In the genomic region with DNA sequence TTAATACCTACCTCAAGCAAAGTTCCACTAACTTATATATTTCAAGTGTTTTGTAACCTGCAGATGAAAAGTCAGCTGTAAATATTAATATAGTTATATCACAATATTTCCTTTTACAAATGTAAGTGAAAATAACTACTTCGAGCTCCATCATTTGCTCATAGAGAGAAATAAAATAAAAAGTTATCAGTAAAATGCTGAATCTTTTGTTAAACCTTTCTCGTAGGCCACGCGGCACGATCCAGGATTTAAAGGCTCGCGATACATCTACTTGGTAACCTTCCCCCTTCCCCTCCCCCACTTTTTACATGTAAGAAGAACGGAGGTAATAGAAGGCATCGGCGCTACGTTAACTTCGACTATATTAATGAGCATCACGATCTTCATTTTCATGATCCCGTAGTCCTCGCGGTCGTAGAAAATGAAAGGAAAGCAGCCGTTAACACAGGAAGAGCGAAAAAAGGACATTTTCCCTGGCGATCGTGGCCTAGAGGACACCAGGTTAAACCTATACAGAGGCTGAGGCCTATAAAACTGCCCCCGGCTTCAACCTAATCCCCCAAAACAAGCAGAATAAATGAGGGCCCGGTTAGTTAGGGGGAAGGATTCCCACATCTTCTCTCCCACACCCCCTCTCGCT, we compare ENCODE assay signal across 8 cellular contexts. TPM values are rescaled to one million over a fixed set of nuclear protein-coding genes. Genes with fewer than 3 reads are reported as not detected.
DNase-seq lines count a peak whose midpoint lies in the region; ATAC-seq and TF ChIP-seq lines count a peak whose summit lies in the region.

No MANE protein-coding gene starts in this region.

- no peak overlapping the region for H2BK120ac ChIP-seq in H9 (ENCODE audit: low read depth, low read length, poor library complexity, severe bottlenecking)

- H3K9ac ChIP-seq in H9 (ENCODE audit: extremely low read depth, insufficient read length, low read length) = peak overlapping the region; percentile 100
- peak overlapping the region; percentile 100 for H3K9ac ChIP-seq in OCI-LY3 (ENCODE audit: low read length)

- no peak overlapping the region for H2BK12ac ChIP-seq in H9 (ENCODE audit: insufficient read length, low read depth, low read length)

- H4K8ac ChIP-seq in H9 (replicated peaks; ENCODE audit: insufficient read length, low read depth, low read length) = no peak overlapping the region

- WGBS in H9 (ENCODE audit: extremely low coverage, insufficient read length, low lambda C conversion rate) = no CpG with 5 or more reads among the region's 24 CpGs
- WGBS in body of pancreas, 2 donors = 0 to 1% methylated on average over 23 to 24 of the region's 24 CpGs

- peaks cover 50 to 56% (median 55%) of the 10 kb centered on the region in 3 experiments for H3K36me3 Mint-ChIP-seq in H9 (ENCODE audit: insufficient read depth in 1 of 3, low read depth in 3 of 3)

- H3K27me3 ChIP-seq in BE2C = no peaks in the 10 kb centered on the region
- no peaks in the 10 kb centered on the region for H3K27me3 ChIP-seq in H9 (ENCODE audit: insufficient read depth, low read length)
- no peaks in the 10 kb centered on the region for H3K27me3 ChIP-seq in OCI-LY3 (ENCODE audit: low read depth, low read length)
- H3K27me3 ChIP-seq in body of pancreas = no peaks in the 10 kb centered on the region
- no peaks in the 10 kb centered on the region for H3K27me3 ChIP-seq in kidney epithelial cell (ENCODE audit: control insufficient read depth, insufficient read depth, low read length)

- peak overlapping the region; percentile 97 for H2BK5ac ChIP-seq in H9 (ENCODE audit: insufficient read length, low read length)

- H3K4me3 ChIP-seq in BE2C (ENCODE audit: low read depth, low read length) = peak overlapping the region; percentile 98
- H3K4me3 ChIP-seq in OCI-LY3 (ENCODE audit: low read length) = peak overlapping the region; percentile 96
- H3K4me3 ChIP-seq in body of pancreas = peak overlapping the region; percentile 87 to 92
- peak overlapping the region; percentile 100 for H3K4me3 ChIP-seq in kidney epithelial cell (ENCODE audit: low read depth, low read length)

- H3K18ac ChIP-seq in H9 (ENCODE audit: insufficient read length, low read depth, low read length) = peak overlapping the region; percentile 97

- H3K4me2 ChIP-seq in H9 (ENCODE audit: insufficient read depth, insufficient read length, low read length) = peak overlapping the region; percentile 87
- H3K4me2 ChIP-seq in OCI-LY3 (ENCODE audit: low read length) = peak overlapping the region; percentile 95

- H3K4me1 ChIP-seq in BE2C (peaks cover 3% of the 10 kb centered on the region; the same call in 1 of the 2 replicates), H9 (ENCODE audit: insufficient read depth, low read length) (no peaks in the 10 kb centered on the region), OCI-LY3 (ENCODE audit: low read length) (peaks cover 43% of the 10 kb centered on the region), body of pancreas (peaks cover 39% of the 10 kb centered on the region)

- H3K36me3 ChIP-seq in BE2C (peaks cover 52% of the 10 kb centered on the region), OCI-LY3 (replicated peaks; ENCODE audit: low read depth, low read length) (peaks cover 44% of the 10 kb centered on the region), body of pancreas (replicated peaks in 1 of 2; ENCODE audit: insufficient read depth in 1 of 2, low read depth in 2 of 2) (no peaks in the 10 kb centered on the region), kidney epithelial cell (ENCODE audit: control insufficient read depth, insufficient read depth, low read length) (no peaks in the 10 kb centered on the region)

- TF ChIP-seq CTCF in BE2C (IDR thresholded peaks at IDR 0.05; ENCODE audit: low read depth, low read length) (no peak), H9 (conservative IDR thresholded peaks at IDR 0.05) (no peak), OCI-LY3 (IDR thresholded peaks at IDR 0.05; ENCODE audit: low read depth, low read length) (no peak), body of pancreas (IDR thresholded peaks at IDR 0.05) (no peak), kidney epithelial cell (IDR thresholded peaks at IDR 0.05; ENCODE audit: insufficient read depth, low read length, poor library complexity, severe bottlenecking) (no peak)

- H4K20me1 ChIP-seq in H9 (ENCODE audit: control insufficient read depth, insufficient read depth, insufficient read length) = no peaks in the 10 kb centered on the region
- peaks cover 50% of the 10 kb centered on the region for H4K20me1 ChIP-seq in OCI-LY3 (ENCODE audit: insufficient read depth, low read length)

- peak overlapping the region; percentile 98 for H4K91ac ChIP-seq in H9 (ENCODE audit: insufficient read length, low read depth, low read length)

- peaks cover 3% of the 10 kb centered on the region in 2 experiments; a peak in 4 of 5 replicates for H3K9me3 Mint-ChIP-seq in H9
- no peaks in the 10 kb centered on the region for H3K9me3 Mint-ChIP-seq in stimulated activated naive CD8-positive, alpha-beta T cell treated with anti-CD3 and anti-CD28 coated beads, Interleukin-15, amount 100 ng/mL, for 72 hours

- peaks cover 27 to 39% of the 10 kb centered on the region in 2 experiments for H3K4me1 Mint-ChIP-seq in H9
- H3K4me1 Mint-ChIP-seq in stimulated activated naive CD8-positive, alpha-beta T cell treated with anti-CD3 and anti-CD28 coated beads, Interleukin-15, amount 100 ng/mL, for 72 hours = peaks cover 54% of the 10 kb centered on the region

- peak overlapping the region; percentile 75 for H2AK5ac ChIP-seq in H9 (ENCODE audit: insufficient read length, low read length)

- H3K23me2 ChIP-seq in H9 (ENCODE audit: insufficient read length, low read depth, low read length, poor library complexity, severe bottlenecking) = peaks cover 6% of the 10 kb centered on the region

- peak overlapping the region; percentile 86 for H3T11ph ChIP-seq in H9 (ENCODE audit: low read length)

- H3K9me3 ChIP-seq in BE2C (no peaks in the 10 kb centered on the region), H9 (ENCODE audit: control insufficient read depth, low read depth, low read length) (no peaks in the 10 kb centered on the region), OCI-LY3 (ENCODE audit: insufficient read depth, low read length) (no peaks in the 10 kb centered on the region), body of pancreas (no peaks in the 10 kb centered on the region)

- ATAC-seq in body of pancreas (peak; percentile 0), HG03280 (IDR thresholded peaks at IDR 0.05; ENCODE audit: unreplicated experiment) (no peak)
- ATAC-seq in stimulated activated naive CD8-positive, alpha-beta T cell treated with anti-CD3 and anti-CD28 coated beads, Interleukin-15, amount 100 ng/mL, for 72 hours = no peak

- H3K79me2 ChIP-seq in H9 (ENCODE audit: insufficient read depth, low read length) (peaks cover 52% of the 10 kb centered on the region), OCI-LY3 (ENCODE audit: low read length) (peaks cover 56% of the 10 kb centered on the region)

- peak overlapping the region; percentile 92; the same call in 1 of the 2 replicates for H3K4ac ChIP-seq in H9 (ENCODE audit: low read depth, low read length)

- peak; percentile 53 for DNase-seq in BE2C
- no peak for DNase-seq in H9
- peak; percentile 27 to 64 (median 44) for DNase-seq in body of pancreas
- peak; percentile 28 for DNase-seq in kidney epithelial cell (ENCODE audit: low read depth)
- peak in 1 of 2 donors; percentile 35 for DNase-seq in stimulated activated naive CD8-positive, alpha-beta T cell treated with anti-CD3 and anti-CD28 coated beads, Interleukin-15, amount 100 ng/mL, for 72 hours
- no peak for DNase-seq in GM19240 (ENCODE audit: insufficient read length, low spot score)

- H3K56ac ChIP-seq in H9 (ENCODE audit: insufficient read length, low read depth, low read length) = peak overlapping the region; percentile 100

- H2BK20ac ChIP-seq in H9 (ENCODE audit: low read depth, low read length, poor library complexity, severe bottlenecking) = no peak overlapping the region

- H4K5ac ChIP-seq in H9 (ENCODE audit: insufficient read length, low read depth, low read length) = peak overlapping the region; percentile 100

- peak overlapping the region; percentile 100 for H3K27ac Mint-ChIP-seq in H9
- peak overlapping the region; percentile 100 for H3K27ac Mint-ChIP-seq in stimulated activated naive CD8-positive, alpha-beta T cell treated with anti-CD3 and anti-CD28 coated beads, Interleukin-15, amount 100 ng/mL, for 72 hours

- TF ChIP-seq POLR2A in body of pancreas (IDR thresholded peaks at IDR 0.05) = no peak

- no peaks in the 10 kb centered on the region for H3K79me1 ChIP-seq in H9 (ENCODE audit: insufficient read depth, low read depth, low read length, poor library complexity, severe bottlenecking)

- peak overlapping the region; percentile 98 for H3K23ac ChIP-seq in H9 (ENCODE audit: insufficient read length, low read depth, low read length)

- H3K14ac ChIP-seq in H9 (ENCODE audit: insufficient read depth, low read length) = peak overlapping the region; percentile 98

- H3K27ac ChIP-seq in H9 (ENCODE audit: insufficient read length, low read depth, low read length) (peak overlapping the region; percentile 86), OCI-LY3 (ENCODE audit: low read length) (peak overlapping the region; percentile 84), body of pancreas (peak overlapping the region; percentile 86 to 96 (median 94))

- intact Hi-C loops in body of pancreas (cut with DNase I) = no loop called here

- H2AFZ ChIP-seq in H9 (ENCODE audit: low read length) (no peak overlapping the region), OCI-LY3 (ENCODE audit: low read depth, low read length) (no peak overlapping the region)

- peak overlapping the region; percentile 100 for H3K4me3 Mint-ChIP-seq in H9
- peak overlapping the region; percentile 100 for H3K4me3 Mint-ChIP-seq in stimulated activated naive CD8-positive, alpha-beta T cell treated with anti-CD3 and anti-CD28 coated beads, Interleukin-15, amount 100 ng/mL, for 72 hours

- H2BK15ac ChIP-seq in H9 (ENCODE audit: low read depth, low read length) = no peak overlapping the region

- H3K27me3 Mint-ChIP-seq in H9 (ENCODE audit: low read depth) = peaks cover 2% of the 10 kb centered on the region; the same call in 1 of the 2 replicates
- no peaks in the 10 kb centered on the region for H3K27me3 Mint-ChIP-seq in stimulated activated naive CD8-positive, alpha-beta T cell treated with anti-CD3 and anti-CD28 coated beads, Interleukin-15, amount 100 ng/mL, for 72 hours

RNA-seq across cellular contexts. Expression of a gene that starts 0.5 kb away (rescaled TPM):
- 554 TPM for polyA plus RNA-seq in BE2C (2012; ENCODE audit: insufficient read depth, insufficient read length, low read depth)
- total RNA-seq in H9 (2021) (1,044 and 1,062 TPM in 2 replicates), body of pancreas (100 to 1,000 TPM; 245 to 251 TPM), kidney epithelial cell (723 and 773 TPM in 2 replicates)

RNA-seq across cellular contexts. Expression of a gene that starts 11.2 kb away (rescaled TPM):
- 0.36 TPM for polyA plus RNA-seq in BE2C (2012; ENCODE audit: insufficient read depth, insufficient read length, low read depth)
- total RNA-seq in H9 (2021) (0.07 and 0.59 TPM in 2 replicates), body of pancreas (not detected), kidney epithelial cell (not detected in 2 replicates)

Comparison
In these comparisons a context has a peak if more than half of its experiments do, and no peak if none do; other contexts are left out.
1. DNase-seq: peak in BE2C (single experiment), body of pancreas (4 of 4) and kidney epithelial cell (single experiment); none in H9 (single experiment) and GM19240 (single experiment).
2. Peak in every context shown above with its lines, with median percentiles within 50 percentile points of each other: H3K4me3 ChIP-seq and H3K27ac ChIP-seq.